In the genomic region with DNA sequence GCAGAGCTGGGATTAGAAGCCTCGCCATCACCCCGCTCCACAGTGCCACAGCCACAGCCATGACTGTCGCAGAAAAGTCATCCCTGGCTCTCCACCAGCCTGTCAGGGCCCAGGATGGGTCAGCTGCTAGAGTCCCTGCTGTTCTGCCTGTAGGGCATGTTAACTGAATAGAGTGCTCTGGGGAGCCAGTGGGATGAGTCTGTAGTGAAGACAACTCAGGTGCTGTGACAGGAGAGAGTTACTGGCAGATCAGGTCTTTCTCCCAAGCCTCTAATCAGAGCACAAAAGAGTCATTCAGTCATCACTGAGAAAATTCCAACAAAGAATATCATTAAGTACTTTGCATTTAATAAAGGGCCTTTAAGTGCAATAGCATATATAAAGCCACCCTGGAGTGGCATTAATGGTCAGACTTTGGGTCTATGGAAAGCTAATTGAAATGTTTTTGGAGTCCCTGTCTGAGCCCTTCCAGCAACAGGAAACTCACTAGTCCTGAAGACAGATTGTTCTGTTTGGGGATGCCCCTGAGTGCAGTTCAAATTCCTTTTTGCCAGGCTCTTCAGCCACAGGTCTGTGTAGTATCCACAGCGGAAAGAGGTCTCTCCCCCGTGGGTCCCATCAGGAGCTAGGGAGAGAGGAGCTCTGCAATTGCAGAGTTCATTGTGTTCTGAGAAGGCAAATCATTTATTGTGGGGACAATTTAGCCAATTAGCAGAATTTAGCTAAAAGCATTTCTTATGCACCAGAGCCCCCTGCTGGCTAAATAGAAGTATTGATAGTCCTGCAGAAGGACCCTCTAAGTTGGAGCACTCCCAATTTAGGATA, we compare ENCODE assay signal across 8 cellular contexts. TPM values are rescaled to one million over a fixed set of nuclear protein-coding genes. Genes with fewer than 3 reads are reported as not detected.
A peak's percentile ranks its signal among the peaks of the same experiment; 100 is the strongest.
DNase-seq lines count a peak whose midpoint lies in the region; ATAC-seq, FAIRE-seq and TF ChIP-seq lines count a peak whose summit lies in the region.

No MANE protein-coding gene starts in this region.

- H3K9ac ChIP-seq in astrocyte (ENCODE audit: low read length), result no peak overlapping the region

- H3K4me1 ChIP-seq in astrocyte (ENCODE audit: insufficient read depth, low read length), result no peaks in the 10 kb centered on the region

- H3K4me3 Mint-ChIP-seq in astrocyte (ENCODE audit: unreplicated experiment), result no peak overlapping the region

- H3K4me1 Mint-ChIP-seq in astrocyte (ENCODE audit: low read depth, unreplicated experiment), result no peaks in the 10 kb centered on the region

- peaks cover 14% of the 10 kb centered on the region for H3K27me3 Mint-ChIP-seq in astrocyte (ENCODE audit: low read depth, unreplicated experiment)

- peaks cover 6% of the 10 kb centered on the region for H3K9me3 Mint-ChIP-seq in astrocyte (ENCODE audit: unreplicated experiment)

- no peaks in the 10 kb centered on the region for H3K36me3 Mint-ChIP-seq in astrocyte (ENCODE audit: low read depth, unreplicated experiment)

- H3K27me3 ChIP-seq in astrocyte (ENCODE audit: insufficient read depth, low read length), result peaks cover 12% of the 10 kb centered on the region

- H3K27ac Mint-ChIP-seq in astrocyte (ENCODE audit: unreplicated experiment), result no peak overlapping the region

- no peak overlapping the region for H2AFZ ChIP-seq in astrocyte (ENCODE audit: low read depth, low read length)

- no peaks in the 10 kb centered on the region for H3K79me2 ChIP-seq in astrocyte (ENCODE audit: insufficient read depth, low read length)

- TF ChIP-seq CTCF in astrocyte (IDR thresholded peaks at IDR 0.05; ENCODE audit: insufficient read depth, low read depth, low read length), result peak; percentile 87

- H3K27ac ChIP-seq in astrocyte (ENCODE audit: low read depth, low read length), result no peak overlapping the region

- peak; percentile 19 for DNase-seq in DMS114 treated with DMSO at 0.1 percent for 48 hours (lab: John Stamatoyannopoulos, UW; ENCODE audit: unreplicated experiment)
- peak; percentile 41 for DNase-seq in NCI-H748 treated with DMSO at 0.1 percent for 48 hours (lab: John Stamatoyannopoulos, UW)
- peak; percentile 20 for DNase-seq in astrocyte (ENCODE audit: low read depth)
- DNase-seq in iPS DF 19.7 (ENCODE audit: low read depth, low spot score), result peak; percentile 56
- DNase-seq in stimulated activated CD4-positive, alpha-beta T cell treated with anti-CD3 and anti-CD28 coated beads, Interleukin-2, amount 100 ng/mL, for 48 hours, result peak; percentile 16 to 20

- no peak overlapping the region for H3K4me3 ChIP-seq in astrocyte (ENCODE audit: insufficient read depth, low read depth, low read length)

- no peaks in the 10 kb centered on the region for H4K20me1 ChIP-seq in astrocyte (ENCODE audit: insufficient read depth, low read length)

- H3K4me2 ChIP-seq in astrocyte (ENCODE audit: low read length), result no peak overlapping the region

- ATAC-seq in HG03175 (IDR thresholded peaks at IDR 0.05; ENCODE audit: unreplicated experiment) (peak; percentile 36), HG02759 (IDR thresholded peaks at IDR 0.05; ENCODE audit: unreplicated experiment) (no peak), GM19328 (IDR thresholded peaks at IDR 0.05; ENCODE audit: unreplicated experiment) (no peak)

- no peak for FAIRE-seq in astrocyte (lab: Jason Lieb, UNC)

- no peaks in the 10 kb centered on the region for H3K9me3 ChIP-seq in astrocyte (ENCODE audit: insufficient read depth, low read depth, low read length)

- no peaks in the 10 kb centered on the region for H3K36me3 ChIP-seq in astrocyte (ENCODE audit: insufficient read depth, low read length)

RNA-seq across cellular contexts. Expression of gene C14orf132, which starts 45.2 kb away (rescaled TPM):
- 8.0 and 14.0 TPM in 2 replicates for total RNA-seq in astrocyte
